In the genomic region with DNA sequence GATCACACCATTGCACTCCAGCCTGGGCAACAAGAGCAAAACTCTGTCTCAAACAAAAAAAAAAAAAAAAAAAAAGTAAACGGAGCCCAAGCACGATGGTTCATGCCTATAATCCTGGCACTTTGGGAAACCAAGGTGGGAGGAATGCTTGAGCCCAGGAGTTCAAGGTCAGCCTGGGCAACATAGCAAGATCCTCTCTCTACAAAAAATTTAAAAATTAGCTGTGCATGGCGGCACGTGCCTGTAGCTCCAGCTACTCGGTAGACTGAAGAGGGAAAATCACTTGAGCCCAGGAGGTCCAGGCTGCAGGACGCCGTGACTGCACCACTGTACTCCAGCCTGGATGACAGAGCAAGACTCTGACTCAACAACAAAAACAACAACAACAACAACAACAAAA, we compare ENCODE assay signal across 2 cellular contexts. TPM values are rescaled to one million over a fixed set of nuclear protein-coding genes. Genes with fewer than 3 reads are reported as not detected.
"Had no signal": no experiment of that assay in that cellular context is flagged by ENCODE, and none has a peak within 500 bp of the region (broad histone marks: within the 10 kb centered on the region; RNA-seq: fewer than 3 reads in every experiment).

No MANE protein-coding gene starts in this region.

RNA-seq across cellular contexts. Expression of a gene that starts 9.5 kb away (rescaled TPM):
- total RNA-seq: HT-29 had no signal
- polyA plus RNA-seq: IgD-negative memory B cell had no signal
